In the genomic region with DNA sequence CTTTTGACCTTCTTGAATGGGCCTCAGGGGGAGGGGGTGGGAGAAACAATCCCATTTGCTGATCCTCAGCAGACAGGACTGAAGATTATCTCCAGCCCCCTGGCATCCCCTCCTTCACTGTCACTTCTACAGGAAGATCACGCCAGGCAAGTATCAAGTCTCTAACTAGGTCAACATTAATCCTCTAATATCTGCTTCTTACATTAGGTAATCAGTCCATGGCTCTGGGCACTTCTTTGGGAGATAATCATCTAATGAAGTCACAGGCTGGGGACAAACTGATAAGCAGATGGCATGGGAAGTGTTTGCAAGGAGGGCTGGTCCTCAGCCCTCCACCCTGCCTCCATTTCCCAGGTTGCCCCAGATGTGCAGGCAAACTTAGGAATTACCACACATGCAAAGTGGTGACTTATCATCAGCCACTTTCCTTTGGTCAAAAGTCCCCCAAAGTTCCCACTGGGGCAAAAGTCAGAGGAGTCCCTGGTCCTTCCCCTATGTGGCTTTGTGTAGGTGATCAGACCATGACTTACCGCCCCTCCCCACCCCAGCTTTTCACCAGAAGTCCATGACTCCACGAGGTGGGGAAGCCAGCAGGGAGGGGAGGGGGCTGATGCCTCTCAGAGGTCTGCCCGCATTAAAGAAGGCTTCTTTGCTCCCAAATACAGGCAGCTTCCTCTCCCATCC, we compare ENCODE assay signal across 2 cellular contexts.
TF ChIP-seq lines count a peak whose summit lies in the region.

No MANE protein-coding gene starts in this region.

TF ChIP-seq in liver, 16 proteins besides CTCF, POLR2A, EP300 and RAD21:
- no peak for TF ChIP-seq GABPA (IDR thresholded peaks at IDR 0.05 in 1 of 2, conservative IDR thresholded peaks at IDR 0.05 in 1 of 2)
- TF ChIP-seq RXRA (IDR thresholded peaks at IDR 0.05): no peak
- TF ChIP-seq, protein P1, sequence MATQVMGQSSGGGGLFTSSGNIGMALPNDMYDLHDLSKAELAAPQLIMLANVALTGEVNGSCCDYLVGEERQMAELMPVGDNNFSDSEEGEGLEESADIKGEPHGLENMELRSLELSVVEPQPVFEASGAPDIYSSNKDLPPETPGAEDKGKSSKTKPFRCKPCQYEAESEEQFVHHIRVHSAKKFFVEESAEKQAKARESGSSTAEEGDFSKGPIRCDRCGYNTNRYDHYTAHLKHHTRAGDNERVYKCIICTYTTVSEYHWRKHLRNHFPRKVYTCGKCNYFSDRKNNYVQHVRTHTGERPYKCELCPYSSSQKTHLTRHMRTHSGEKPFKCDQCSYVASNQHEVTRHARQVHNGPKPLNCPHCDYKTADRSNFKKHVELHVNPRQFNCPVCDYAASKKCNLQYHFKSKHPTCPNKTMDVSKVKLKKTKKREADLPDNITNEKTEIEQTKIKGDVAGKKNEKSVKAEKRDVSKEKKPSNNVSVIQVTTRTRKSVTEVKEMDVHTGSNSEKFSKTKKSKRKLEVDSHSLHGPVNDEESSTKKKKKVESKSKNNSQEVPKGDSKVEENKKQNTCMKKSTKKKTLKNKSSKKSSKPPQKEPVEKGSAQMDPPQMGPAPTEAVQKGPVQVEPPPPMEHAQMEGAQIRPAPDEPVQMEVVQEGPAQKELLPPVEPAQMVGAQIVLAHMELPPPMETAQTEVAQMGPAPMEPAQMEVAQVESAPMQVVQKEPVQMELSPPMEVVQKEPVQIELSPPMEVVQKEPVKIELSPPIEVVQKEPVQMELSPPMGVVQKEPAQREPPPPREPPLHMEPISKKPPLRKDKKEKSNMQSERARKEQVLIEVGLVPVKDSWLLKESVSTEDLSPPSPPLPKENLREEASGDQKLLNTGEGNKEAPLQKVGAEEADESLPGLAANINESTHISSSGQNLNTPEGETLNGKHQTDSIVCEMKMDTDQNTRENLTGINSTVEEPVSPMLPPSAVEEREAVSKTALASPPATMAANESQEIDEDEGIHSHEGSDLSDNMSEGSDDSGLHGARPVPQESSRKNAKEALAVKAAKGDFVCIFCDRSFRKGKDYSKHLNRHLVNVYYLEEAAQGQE (IDR thresholded peaks at IDR 0.05): no peak
- no peak for TF ChIP-seq EGR1 (IDR thresholded peaks at IDR 0.05; ENCODE audit: low read depth in 2 of 2)

TF ChIP-seq in HepG2, 621 proteins besides CTCF, POLR2A, EP300 and RAD21:
- TF ChIP-seq, protein P2, sequence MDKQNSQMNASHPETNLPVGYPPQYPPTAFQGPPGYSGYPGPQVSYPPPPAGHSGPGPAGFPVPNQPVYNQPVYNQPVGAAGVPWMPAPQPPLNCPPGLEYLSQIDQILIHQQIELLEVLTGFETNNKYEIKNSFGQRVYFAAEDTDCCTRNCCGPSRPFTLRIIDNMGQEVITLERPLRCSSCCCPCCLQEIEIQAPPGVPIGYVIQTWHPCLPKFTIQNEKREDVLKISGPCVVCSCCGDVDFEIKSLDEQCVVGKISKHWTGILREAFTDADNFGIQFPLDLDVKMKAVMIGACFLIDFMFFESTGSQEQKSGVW (CRISPR knock-in tag; IDR thresholded peaks at IDR 0.05; ENCODE audit: borderline replicate concordance): no peak
- TF ChIP-seq, protein P3, sequence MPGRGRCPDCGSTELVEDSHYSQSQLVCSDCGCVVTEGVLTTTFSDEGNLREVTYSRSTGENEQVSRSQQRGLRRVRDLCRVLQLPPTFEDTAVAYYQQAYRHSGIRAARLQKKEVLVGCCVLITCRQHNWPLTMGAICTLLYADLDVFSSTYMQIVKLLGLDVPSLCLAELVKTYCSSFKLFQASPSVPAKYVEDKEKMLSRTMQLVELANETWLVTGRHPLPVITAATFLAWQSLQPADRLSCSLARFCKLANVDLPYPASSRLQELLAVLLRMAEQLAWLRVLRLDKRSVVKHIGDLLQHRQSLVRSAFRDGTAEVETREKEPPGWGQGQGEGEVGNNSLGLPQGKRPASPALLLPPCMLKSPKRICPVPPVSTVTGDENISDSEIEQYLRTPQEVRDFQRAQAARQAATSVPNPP (CRISPR knock-in tag; IDR thresholded peaks at IDR 0.05): no peak
- TF ChIP-seq ZNF24 (IDR thresholded peaks at IDR 0.05) (no peak), MXD4 (CRISPR knock-in tag; IDR thresholded peaks at IDR 0.05) (no peak)
- TF ChIP-seq, protein P4, sequence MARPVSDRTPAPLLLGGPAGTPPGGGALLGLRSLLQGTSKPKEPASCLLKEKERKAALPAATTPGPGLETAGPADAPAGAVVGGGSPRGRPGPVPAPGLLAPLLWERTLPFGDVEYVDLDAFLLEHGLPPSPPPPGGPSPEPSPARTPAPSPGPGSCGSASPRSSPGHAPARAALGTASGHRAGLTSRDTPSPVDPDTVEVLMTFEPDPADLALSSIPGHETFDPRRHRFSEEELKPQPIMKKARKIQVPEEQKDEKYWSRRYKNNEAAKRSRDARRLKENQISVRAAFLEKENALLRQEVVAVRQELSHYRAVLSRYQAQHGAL (CRISPR knock-in tag; IDR thresholded peaks at IDR 0.05; ENCODE audit: not compliant biosample characterization): no peak
- TF ChIP-seq, protein P5, sequence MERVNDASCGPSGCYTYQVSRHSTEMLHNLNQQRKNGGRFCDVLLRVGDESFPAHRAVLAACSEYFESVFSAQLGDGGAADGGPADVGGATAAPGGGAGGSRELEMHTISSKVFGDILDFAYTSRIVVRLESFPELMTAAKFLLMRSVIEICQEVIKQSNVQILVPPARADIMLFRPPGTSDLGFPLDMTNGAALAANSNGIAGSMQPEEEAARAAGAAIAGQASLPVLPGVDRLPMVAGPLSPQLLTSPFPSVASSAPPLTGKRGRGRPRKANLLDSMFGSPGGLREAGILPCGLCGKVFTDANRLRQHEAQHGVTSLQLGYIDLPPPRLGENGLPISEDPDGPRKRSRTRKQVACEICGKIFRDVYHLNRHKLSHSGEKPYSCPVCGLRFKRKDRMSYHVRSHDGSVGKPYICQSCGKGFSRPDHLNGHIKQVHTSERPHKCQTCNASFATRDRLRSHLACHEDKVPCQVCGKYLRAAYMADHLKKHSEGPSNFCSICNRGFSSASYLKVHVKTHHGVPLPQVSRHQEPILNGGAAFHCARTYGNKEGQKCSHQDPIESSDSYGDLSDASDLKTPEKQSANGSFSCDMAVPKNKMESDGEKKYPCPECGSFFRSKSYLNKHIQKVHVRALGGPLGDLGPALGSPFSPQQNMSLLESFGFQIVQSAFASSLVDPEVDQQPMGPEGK (CRISPR knock-in tag; IDR thresholded peaks at IDR 0.05): no peak
